Comparison of ENCODE assay signal across 10 cellular contexts in genomic region chr17:37483311-37484039, GRCh38. TPM values are rescaled to one million over a fixed set of nuclear protein-coding genes. Genes with fewer than 3 reads are reported as not detected.
A peak's percentile ranks its signal among the peaks of the same experiment; 100 is the strongest.
DNase-seq lines count a peak whose midpoint lies in the region; ATAC-seq and TF ChIP-seq lines count a peak whose summit lies in the region.
"Had no signal": no experiment of that assay in that cellular context is flagged by ENCODE, and none has a peak within 500 bp of the region (broad histone marks: within the 10 kb centered on the region; RNA-seq: fewer than 3 reads in every experiment).

No MANE protein-coding gene starts in this region.

- H3K4me1 ChIP-seq in H9 (ENCODE audit: insufficient read depth, low read length): peaks cover 10% of the 10 kb centered on the region; the same call in 1 of the 2 replicates
- H3K4me1 ChIP-seq in body of pancreas: peaks cover 7% of the 10 kb centered on the region

- H2BK12ac ChIP-seq in H9 (ENCODE audit: insufficient read length, low read depth, low read length): no peak overlapping the region

- no peak overlapping the region for H2BK20ac ChIP-seq in H9 (ENCODE audit: low read depth, low read length, poor library complexity, severe bottlenecking)

- H2AFZ ChIP-seq in H9 (ENCODE audit: low read length): no peak overlapping the region

- peaks cover 30 to 34% of the 10 kb centered on the region in 2 experiments for H3K4me1 Mint-ChIP-seq in H9
- H3K4me1 Mint-ChIP-seq in activated T-helper 1 cell treated with anti-CD3 and anti-CD28 coated beads, Interleukin-12 subunit alpha, Interleukin-12 subunit beta, Interleukin-2, Interleukin-4 antibody, amounts not matched to agents 30 ng/mL and 10 ng/mL and 1 ng/mL, durations not matched to agents 14 hours and 24 hours and 36 hours (ENCODE audit: low read depth): peaks cover 18% of the 10 kb centered on the region

- H3K27me3 ChIP-seq in H9 (ENCODE audit: insufficient read depth, low read length) (no peaks in the 10 kb centered on the region), body of pancreas (no peaks in the 10 kb centered on the region)

- no peaks in the 10 kb centered on the region for H3K79me1 ChIP-seq in H9 (ENCODE audit: insufficient read depth, low read depth, low read length, poor library complexity, severe bottlenecking)

- DNase-seq in AG09309 (ENCODE audit: low read depth) (peak; percentile 76), H9 (no peak), lung microvascular endothelial cell (ENCODE audit: low read depth in 2 of 2) (peak; percentile 14 to 81), GDM1 (lab: John Stamatoyannopoulos, UW) (no peak), body of pancreas (no peak), amniotic stem cell (lab: John Stamatoyannopoulos, UW) (no peak), glomerular visceral epithelial cell (ENCODE audit: extremely low spot score) (no peak)
- DNase-seq in activated T-helper 1 cell treated with anti-CD3 and anti-CD28 coated beads, Interleukin-12 subunit alpha, Interleukin-12 subunit beta, Interleukin-2, Interleukin-4 antibody, amounts not matched to agents 30 ng/mL and 10 ng/mL and 1 ng/mL, durations not matched to agents 14 hours and 24 hours and 36 hours (ENCODE audit: low spot score): no peak
- DNase-seq: activated CD4-positive, alpha-beta T cell treated with anti-CD3 and anti-CD28 coated beads for 48 hours had no signal

- no peaks in the 10 kb centered on the region for H3K9me3 Mint-ChIP-seq in H9
- H3K9me3 Mint-ChIP-seq in activated T-helper 1 cell treated with anti-CD3 and anti-CD28 coated beads, Interleukin-12 subunit alpha, Interleukin-12 subunit beta, Interleukin-2, Interleukin-4 antibody, amounts not matched to agents 30 ng/mL and 10 ng/mL and 1 ng/mL, durations not matched to agents 14 hours and 24 hours and 36 hours: no peaks in the 10 kb centered on the region
- H3K9me3 Mint-ChIP-seq: IgD-negative memory B cell had no signal

- H4K20me1 ChIP-seq in H9 (ENCODE audit: control insufficient read depth, insufficient read depth, insufficient read length): no peaks in the 10 kb centered on the region

- intact Hi-C loops in activated T-helper 1 cell treated with anti-CD3 and anti-CD28 coated beads, Interleukin-12 subunit alpha, Interleukin-12 subunit beta, Interleukin-2, Interleukin-4 antibody, amounts not matched to agents 30 ng/mL and 10 ng/mL and 1 ng/mL, durations not matched to agents 14 hours and 24 hours and 36 hours (cut with micrococcal nuclease): no loop called here
- intact Hi-C loops in body of pancreas (cut with DNase I): no loop called here

- no peak overlapping the region for H2BK15ac ChIP-seq in H9 (ENCODE audit: low read depth, low read length)

- H3K14ac ChIP-seq in H9 (ENCODE audit: insufficient read depth, low read length): no peak overlapping the region

- WGBS in H9 (ENCODE audit: extremely low coverage, insufficient read length, low lambda C conversion rate): no CpG with 5 or more reads among the region's 5 CpGs
- 46 to 49% methylated on average over 5 of the region's 5 CpGs for WGBS in body of pancreas, 2 donors

- H3K27ac ChIP-seq in H9 (ENCODE audit: insufficient read length, low read depth, low read length): no peak overlapping the region
- no peak overlapping the region for H3K27ac ChIP-seq in body of pancreas

- H3K4me3 ChIP-seq in AG09309 (ENCODE audit: control insufficient read depth, low read depth, low read length) (no peak overlapping the region), body of pancreas (no peak overlapping the region)

- H3K4me3 Mint-ChIP-seq in H9: no peak overlapping the region
- H3K4me3 Mint-ChIP-seq in activated T-helper 1 cell treated with anti-CD3 and anti-CD28 coated beads, Interleukin-12 subunit alpha, Interleukin-12 subunit beta, Interleukin-2, Interleukin-4 antibody, amounts not matched to agents 30 ng/mL and 10 ng/mL and 1 ng/mL, durations not matched to agents 14 hours and 24 hours and 36 hours: no peak overlapping the region

- TF ChIP-seq CTCF in AG09309 (IDR thresholded peaks at IDR 0.05; ENCODE audit: control insufficient read depth, insufficient read depth, low read depth, low read length, missing control alignments): no peak
- no peak for TF ChIP-seq CTCF in H9 (conservative IDR thresholded peaks at IDR 0.05)
- no peak for TF ChIP-seq CTCF in body of pancreas (IDR thresholded peaks at IDR 0.05)

- H3K36me3 Mint-ChIP-seq in H9 (ENCODE audit: insufficient read depth in 1 of 3, low read depth in 3 of 3): peaks cover 0 to 12% (median 7%) of the 10 kb centered on the region in 3 experiments; a peak in 4 of 7 replicates
- peaks cover 20% of the 10 kb centered on the region for H3K36me3 Mint-ChIP-seq in activated T-helper 1 cell treated with anti-CD3 and anti-CD28 coated beads, Interleukin-12 subunit alpha, Interleukin-12 subunit beta, Interleukin-2, Interleukin-4 antibody, amounts not matched to agents 30 ng/mL and 10 ng/mL and 1 ng/mL, durations not matched to agents 14 hours and 24 hours and 36 hours (ENCODE audit: low read depth)

- no peak overlapping the region for H4K8ac ChIP-seq in H9 (replicated peaks; ENCODE audit: insufficient read length, low read depth, low read length)

- H4K5ac ChIP-seq in H9 (ENCODE audit: insufficient read length, low read depth, low read length): no peak overlapping the region

- peaks cover 1% of the 10 kb centered on the region; the same call in 1 of the 2 replicates for H3K27me3 Mint-ChIP-seq in H9 (ENCODE audit: low read depth)
- H3K27me3 Mint-ChIP-seq in activated T-helper 1 cell treated with anti-CD3 and anti-CD28 coated beads, Interleukin-12 subunit alpha, Interleukin-12 subunit beta, Interleukin-2, Interleukin-4 antibody, amounts not matched to agents 30 ng/mL and 10 ng/mL and 1 ng/mL, durations not matched to agents 14 hours and 24 hours and 36 hours (ENCODE audit: insufficient read depth): no peaks in the 10 kb centered on the region
- H3K27me3 Mint-ChIP-seq: IgD-negative memory B cell had no signal

- H3K9ac ChIP-seq in H9 (ENCODE audit: extremely low read depth, insufficient read length, low read length): no peak overlapping the region

- ATAC-seq in body of pancreas: no peak

- no peak overlapping the region for H3K56ac ChIP-seq in H9 (ENCODE audit: insufficient read length, low read depth, low read length)

- no peak overlapping the region for H2BK120ac ChIP-seq in H9 (ENCODE audit: low read depth, low read length, poor library complexity, severe bottlenecking)

- peaks cover 3% of the 10 kb centered on the region for H3K23me2 ChIP-seq in H9 (ENCODE audit: insufficient read length, low read depth, low read length, poor library complexity, severe bottlenecking)

- no peaks in the 10 kb centered on the region for H3K9me3 ChIP-seq in H9 (ENCODE audit: control insufficient read depth, low read depth, low read length)
- no peaks in the 10 kb centered on the region for H3K9me3 ChIP-seq in body of pancreas

- no peak overlapping the region for H3K18ac ChIP-seq in H9 (ENCODE audit: insufficient read length, low read depth, low read length)

- no peaks in the 10 kb centered on the region for H3K79me2 ChIP-seq in H9 (ENCODE audit: insufficient read depth, low read length)

- no peak overlapping the region for H3K4me2 ChIP-seq in H9 (ENCODE audit: insufficient read depth, insufficient read length, low read length)

- H3K23ac ChIP-seq in H9 (ENCODE audit: insufficient read length, low read depth, low read length): no peak overlapping the region

- H3T11ph ChIP-seq in H9 (ENCODE audit: low read length): no peak overlapping the region

- H3K4ac ChIP-seq in H9 (ENCODE audit: low read depth, low read length): no peak overlapping the region

- TF ChIP-seq POLR2A in body of pancreas (IDR thresholded peaks at IDR 0.05): no peak

- H3K27ac Mint-ChIP-seq in H9: peak overlapping the region; percentile 16 to 81 (median 63); a peak in 4 of 7 replicates
- peak overlapping the region; percentile 27 for H3K27ac Mint-ChIP-seq in activated T-helper 1 cell treated with anti-CD3 and anti-CD28 coated beads, Interleukin-12 subunit alpha, Interleukin-12 subunit beta, Interleukin-2, Interleukin-4 antibody, amounts not matched to agents 30 ng/mL and 10 ng/mL and 1 ng/mL, durations not matched to agents 14 hours and 24 hours and 36 hours
- H3K27ac Mint-ChIP-seq: IgD-negative memory B cell had no signal

- no peak overlapping the region for H2AK5ac ChIP-seq in H9 (ENCODE audit: insufficient read length, low read length)

- peaks cover 0 to 3% of the 10 kb centered on the region in 2 donors for H3K36me3 ChIP-seq in body of pancreas (replicated peaks in 1 of 2; ENCODE audit: insufficient read depth in 1 of 2, low read depth in 2 of 2)

- H4K91ac ChIP-seq in H9 (ENCODE audit: insufficient read length, low read depth, low read length): no peak overlapping the region

- no peak overlapping the region for H2BK5ac ChIP-seq in H9 (ENCODE audit: insufficient read length, low read length)

RNA-seq across cellular contexts. Expression of gene DUSP14, which starts 6.2 kb away (rescaled TPM):
- total RNA-seq in H9 (2021): 21.3 and 22.0 TPM in 2 replicates
- 21.4 and 22.3 TPM in 2 replicates for total RNA-seq in activated T-helper 1 cell treated with anti-CD3 and anti-CD28 coated beads, Interleukin-12 subunit alpha, Interleukin-12 subunit beta, Interleukin-2, Interleukin-4 antibody, amounts not matched to agents 30 ng/mL and 10 ng/mL and 1 ng/mL, durations not matched to agents 14 hours and 24 hours and 36 hours
- 17.9 and 18.8 TPM in 2 replicates for total RNA-seq in lung microvascular endothelial cell
- 1 to 10 TPM; 9.6 to 9.9 TPM for total RNA-seq in body of pancreas

Comparison
In these comparisons a context has a peak if more than half of its experiments do, and no peak if none do; other contexts are left out.
1. DNase-seq: peak in AG09309 (single experiment) and lung microvascular endothelial cell (2 of 2); none in H9 (single experiment), activated T-helper 1 cell treated with anti-CD3 and anti-CD28 coated beads, Interleukin-12 subunit alpha, Interleukin-12 subunit beta, Interleukin-2, Interleukin-4 antibody, amounts not matched to agents 30 ng/mL and 10 ng/mL and 1 ng/mL, durations not matched to agents 14 hours and 24 hours and 36 hours (single experiment), GDM1 (single experiment), body of pancreas (0 of 4), amniotic stem cell (single experiment) and glomerular visceral epithelial cell (single experiment).